10 cellular contexts compared by ENCODE assay signal in genomic region chr6:148780918-148781436, GRCh38. TPM values are rescaled to one million over a fixed set of nuclear protein-coding genes. Genes with fewer than 3 reads are reported as not detected.
DNase-seq lines count a peak whose midpoint lies in the region; ATAC-seq lines count a peak whose summit lies in the region.
"Had no signal": no experiment of that assay in that cellular context is flagged by ENCODE, and none has a peak within 500 bp of the region (broad histone marks: within the 10 kb centered on the region; RNA-seq: fewer than 3 reads in every experiment).

No MANE protein-coding gene starts in this region.

- peak overlapping the region in 5 of 6 donors; percentile 20 to 79 (median 48) for H3K27ac Mint-ChIP-seq in naive B cell
- H3K27ac Mint-ChIP-seq: dendritic cell treated with granulocyte-macrophage colony-stimulating factor and Interleukin-4, amounts not matched to agents 40 ng/mL and 50 ng/mL, for 4 days had no signal

- DNase-seq in naive B cell, result no peak
- DNase-seq in HuH-7 (ENCODE audit: low spot score), result no peak
- DNase-seq in NCI-H82 (lab: John Stamatoyannopoulos, UW), result no peak
- DNase-seq in superior temporal gyrus (ENCODE audit: extremely low spot score), result no peak
- DNase-seq: OCI-M1, psoas muscle had no signal

- no peaks in the 10 kb centered on the region for H3K36me3 Mint-ChIP-seq in naive B cell

- no peaks in the 10 kb centered on the region for H3K27me3 Mint-ChIP-seq in naive B cell

- H3K4me3 Mint-ChIP-seq in naive B cell, result peak overlapping the region in 5 of 8 donors; percentile 10 to 67 (median 36)
- H3K4me3 Mint-ChIP-seq: dendritic cell treated with granulocyte-macrophage colony-stimulating factor and Interleukin-4, amounts not matched to agents 40 ng/mL and 50 ng/mL, for 4 days had no signal

- peaks cover 0 to 2% (median 0%) of the 10 kb centered on the region in 7 donors for H3K9me3 Mint-ChIP-seq in naive B cell
- H3K9me3 Mint-ChIP-seq: dendritic cell treated with granulocyte-macrophage colony-stimulating factor and Interleukin-4, amounts not matched to agents 40 ng/mL and 50 ng/mL, for 4 days had no signal

- peaks cover 35 to 66% (median 59%) of the 10 kb centered on the region in 3 donors for H3K4me1 Mint-ChIP-seq in naive B cell

- ATAC-seq in GM18868 (IDR thresholded peaks at IDR 0.05; ENCODE audit: unreplicated experiment) (peak; percentile 94), GM21515 (IDR thresholded peaks at IDR 0.05; ENCODE audit: unreplicated experiment) (peak; percentile 98), HG03159 (IDR thresholded peaks at IDR 0.05; ENCODE audit: unreplicated experiment) (peak; percentile 88), naive B cell (ENCODE audit: low read depth in 2 of 2) (peak in 1 of 2 donors; percentile 23)
- ATAC-seq: psoas muscle had no signal

RNA-seq across cellular contexts. Expression of gene UST, which starts 34.1 kb away (rescaled TPM):
- 1 to 10 TPM; 2.8 to 7.2 (median 5.2) TPM for polyA plus RNA-seq in naive B cell (ENCODE audit: low read depth in 6 of 6)
